Comparison of ENCODE assay signal across 18 cellular contexts in genomic region chr6:42257063-42257462, GRCh38. TPM values are rescaled to one million over a fixed set of nuclear protein-coding genes. Genes with fewer than 3 reads are reported as not detected.
A peak's percentile ranks its signal among the peaks of the same experiment; 100 is the strongest.
DNase-seq lines count a peak whose midpoint lies in the region; FAIRE-seq and TF ChIP-seq lines count a peak whose summit lies in the region.
"Had no signal": no experiment of that assay in that cellular context is flagged by ENCODE, and none has a peak within 500 bp of the region (broad histone marks: within the 10 kb centered on the region; RNA-seq: fewer than 3 reads in every experiment).

No MANE protein-coding gene starts in this region.

- no peaks in the 10 kb centered on the region for H3K9me1 ChIP-seq in endothelial cell of umbilical vein (replicated peaks; ENCODE audit: control insufficient read depth, extremely low read depth, insufficient read depth, low read length)

- H3K27me3 ChIP-seq in NT2/D1 (ENCODE audit: insufficient read depth, insufficient read length) (no peaks in the 10 kb centered on the region), endothelial cell of umbilical vein (ENCODE audit: control insufficient read depth in 2 of 2, insufficient read depth in 2 of 2, low read length in 2 of 2) (no peaks in the 10 kb centered on the region)
- H3K27me3 ChIP-seq: BLaER1 treated with 17β-estradiol and CSF1 and Interleukin-3, amounts not matched to agents 10 nM and 100 nM had no signal

- peak overlapping the region; percentile 8 for H2AFZ ChIP-seq in endothelial cell of umbilical vein (ENCODE audit: low read depth, low read length)

- dilution Hi-C loops in endothelial cell of umbilical vein (cut with MboI; ENCODE audit: extremely low pct_ligation_motif_present, low sequenced_read_pairs), result no loop called here

- H3K79me2 ChIP-seq in endothelial cell of umbilical vein (ENCODE audit: control insufficient read depth, insufficient read depth, low read length), result no peaks in the 10 kb centered on the region

- H3K27me3 Mint-ChIP-seq in HFFc6 (ENCODE audit: insufficient read depth), result peaks cover 1% of the 10 kb centered on the region
- peaks cover 7% of the 10 kb centered on the region for H3K27me3 Mint-ChIP-seq in nephron (ENCODE audit: low read depth)
- no peaks in the 10 kb centered on the region for H3K27me3 Mint-ChIP-seq in activated CD4-positive, alpha-beta memory T cell treated with anti-CD3 and anti-CD28 coated beads, Interleukin-2, amount 10 ng/mL, durations not matched to agents 7 days and 5 days

- H3K4me1 ChIP-seq in NT2/D1 (ENCODE audit: insufficient read depth, insufficient read length) (peaks cover 4% of the 10 kb centered on the region), endothelial cell of umbilical vein (ENCODE audit: control insufficient read depth, extremely low read depth, insufficient read depth, low read length) (peaks cover 13% of the 10 kb centered on the region)

- POLR2A ChIA-PET in endothelial cell of umbilical vein (lab: Charles Lee), result no interaction called here
- POLR2A ChIA-PET in activated CD4-positive, alpha-beta memory T cell treated with anti-CD3 and anti-CD28 coated beads, Interleukin-2, amount 10 ng/mL, durations not matched to agents 7 days and 5 days (lab: Charles Lee), result no interaction called here

- H3K36me3 Mint-ChIP-seq in HFFc6 (ENCODE audit: low read depth), result peaks cover 60% of the 10 kb centered on the region
- peaks cover 64% of the 10 kb centered on the region for H3K36me3 Mint-ChIP-seq in nephron (ENCODE audit: low read depth)
- peaks cover 20% of the 10 kb centered on the region for H3K36me3 Mint-ChIP-seq in activated CD4-positive, alpha-beta memory T cell treated with anti-CD3 and anti-CD28 coated beads, Interleukin-2, amount 10 ng/mL, durations not matched to agents 7 days and 5 days (ENCODE audit: low read depth)

- no TSS peak for BruUV-seq in endothelial cell of umbilical vein (replicated peaks; lab: Mats Ljungman, UMichigan)

- H3K9me3 ChIP-seq in NT2/D1 (ENCODE audit: insufficient read depth, low read length), result no peaks in the 10 kb centered on the region
- no peaks in the 10 kb centered on the region for H3K9me3 ChIP-seq in endothelial cell of umbilical vein (replicated peaks; ENCODE audit: control insufficient read depth, insufficient read depth, low read length)
- H3K9me3 ChIP-seq: BLaER1 treated with 17β-estradiol and CSF1 and Interleukin-3, amounts not matched to agents 10 nM and 100 nM had no signal

- H3K36me3 ChIP-seq in NT2/D1 (ENCODE audit: insufficient read depth, insufficient read length, low read length) (peaks cover 39% of the 10 kb centered on the region), endothelial cell of umbilical vein (ENCODE audit: control insufficient read depth in 2 of 2, extremely low read depth in 1 of 2, insufficient read depth in 2 of 2, low read length in 2 of 2) (no peaks in the 10 kb centered on the region)

- 0 out of 2 replicates have a peak overlapping the region, but pooled peaks have one; percentile 8 for H3K27ac Mint-ChIP-seq in HFFc6
- H3K27ac Mint-ChIP-seq in nephron, result peak overlapping the region; percentile 55 to 85 (median 71)
- no peak overlapping the region for H3K27ac Mint-ChIP-seq in activated CD4-positive, alpha-beta memory T cell treated with anti-CD3 and anti-CD28 coated beads, Interleukin-2, amount 10 ng/mL, durations not matched to agents 7 days and 5 days

- H3K4me3 Mint-ChIP-seq in HFFc6, result no peak overlapping the region
- H3K4me3 Mint-ChIP-seq in nephron, result no peak overlapping the region
- no peak overlapping the region for H3K4me3 Mint-ChIP-seq in activated CD4-positive, alpha-beta memory T cell treated with anti-CD3 and anti-CD28 coated beads, Interleukin-2, amount 10 ng/mL, durations not matched to agents 7 days and 5 days
- H3K4me3 Mint-ChIP-seq: CD8-positive, alpha-beta memory T cell had no signal

- CTCF ChIA-PET in endothelial cell of umbilical vein (lab: Charles Lee), result interaction anchor here (1.0 to 2.2 kb wide), 3 partner anchors 9 to 290 kb away, joined by 4 to 6 read pairs (median 5); no protein-coding TSS in a partner anchor
- CTCF ChIA-PET in activated CD4-positive, alpha-beta memory T cell treated with anti-CD3 and anti-CD28 coated beads, Interleukin-2, amount 10 ng/mL, durations not matched to agents 7 days and 5 days (lab: Charles Lee), result no interaction called here

- H3K9me3 Mint-ChIP-seq in HFFc6, result no peaks in the 10 kb centered on the region
- H3K9me3 Mint-ChIP-seq in nephron, result no peaks in the 10 kb centered on the region
- H3K9me3 Mint-ChIP-seq in activated CD4-positive, alpha-beta memory T cell treated with anti-CD3 and anti-CD28 coated beads, Interleukin-2, amount 10 ng/mL, durations not matched to agents 7 days and 5 days, result no peaks in the 10 kb centered on the region
- H3K9me3 Mint-ChIP-seq: CD8-positive, alpha-beta memory T cell had no signal

- H3K4me1 Mint-ChIP-seq in HFFc6 (ENCODE audit: low read depth) (peaks cover 73% of the 10 kb centered on the region), nephron (peaks cover 50% of the 10 kb centered on the region)
- peaks cover 4% of the 10 kb centered on the region for H3K4me1 Mint-ChIP-seq in activated CD4-positive, alpha-beta memory T cell treated with anti-CD3 and anti-CD28 coated beads, Interleukin-2, amount 10 ng/mL, durations not matched to agents 7 days and 5 days

- no peak for TF ChIP-seq POLR2A in endothelial cell of umbilical vein (IDR thresholded peaks at IDR 0.05; ENCODE audit: low read depth, low read length)

- H3K4me3 ChIP-seq in NT2/D1 (ENCODE audit: insufficient read length, low read depth) (no peak overlapping the region), endothelial cell of umbilical vein (replicated peaks in 1 of 3; ENCODE audit: insufficient read depth in 1 of 3, low read depth in 1 of 3, low read length in 3 of 3) (no peak overlapping the region)
- H3K4me3 ChIP-seq: BLaER1 treated with 17β-estradiol and CSF1 and Interleukin-3, amounts not matched to agents 10 nM and 100 nM had no signal

- TF ChIP-seq CTCF in HFFc6 (IDR thresholded peaks at IDR 0.05), result no peak
- no peak for TF ChIP-seq CTCF in endothelial cell of umbilical vein (IDR thresholded peaks at IDR 0.05; ENCODE audit: extremely low read depth in 1 of 2, insufficient read depth in 1 of 2, low read depth in 1 of 2, low read length in 2 of 2)
- no peak for TF ChIP-seq CTCF in nephron (IDR thresholded peaks at IDR 0.05; ENCODE audit: unreplicated experiment in 3 of 3)

- no peak overlapping the region for H3K9ac ChIP-seq in NT2/D1 (ENCODE audit: insufficient read length, low read depth)
- H3K9ac ChIP-seq in endothelial cell of umbilical vein (replicated peaks; ENCODE audit: extremely low read depth, insufficient read depth, low read length), result no peak overlapping the region
- H3K9ac ChIP-seq: BLaER1 treated with 17β-estradiol and CSF1 and Interleukin-3, amounts not matched to agents 10 nM and 100 nM had no signal

- no peaks in the 10 kb centered on the region for H4K20me1 ChIP-seq in endothelial cell of umbilical vein (replicated peaks; ENCODE audit: control insufficient read depth, extremely low read depth, insufficient read depth, low read length)
- H4K20me1 ChIP-seq: BLaER1 treated with 17β-estradiol and CSF1 and Interleukin-3, amounts not matched to agents 10 nM and 100 nM had no signal

- H3K27ac ChIP-seq in endothelial cell of umbilical vein (ENCODE audit: insufficient read depth, low read depth, low read length), result no peak overlapping the region
- H3K27ac ChIP-seq: BLaER1 treated with 17β-estradiol and CSF1 and Interleukin-3, amounts not matched to agents 10 nM and 100 nM; HL-60 had no signal

- no peak for FAIRE-seq in endothelial cell of umbilical vein (lab: Jason Lieb, UNC)
- FAIRE-seq: D721Med, GM12891, GM19239, RCC 7860 had no signal

- no peak for DNase-seq in HFFc6
- peak; percentile 5 for DNase-seq in NT2/D1 (ENCODE audit: low read depth, low spot score)
- DNase-seq in endothelial cell of umbilical vein (ENCODE audit: low read depth, low spot score), result peak; percentile 32
- no peak for DNase-seq in stimulated activated CD8-positive, alpha-beta memory T cell treated with anti-CD3 and anti-CD28 coated beads, Interleukin-4, amount 100 ng/mL, for 48 hours
- DNase-seq in NCI-H128 (lab: John Stamatoyannopoulos, UW; ENCODE audit: unreplicated experiment), result no peak
- no peak for DNase-seq in activated CD4-positive, alpha-beta memory T cell treated with anti-CD3 and anti-CD28 coated beads, Interleukin-2, amount 10 ng/mL, durations not matched to agents 7 days and 5 days
- DNase-seq: CD8-positive, alpha-beta memory T cell; NCI-H1092 treated with DMSO at 0.1 percent for 48 hours; NCI-H2081; NCI-H2171 treated with DMSO at 0.1 percent for 48 hours; NCI-H446 had no signal

- peak overlapping the region; percentile 22 for H3K4me2 ChIP-seq in endothelial cell of umbilical vein (ENCODE audit: insufficient read depth, low read length)
- H3K4me2 ChIP-seq: BLaER1 treated with 17β-estradiol and CSF1 and Interleukin-3, amounts not matched to agents 10 nM and 100 nM had no signal

- intact Hi-C loops in endothelial cell of umbilical vein (cut with micrococcal nuclease), result no loop called here

TF ChIP-seq in endothelial cell of umbilical vein, 7 proteins besides CTCF, POLR2A, EP300 and RAD21 (continues in another document):
- TF ChIP-seq JUN (IDR thresholded peaks at IDR 0.05; ENCODE audit: borderline replicate concordance, insufficient read depth, insufficient read length, low read depth) (no peak), POLR2AphosphoS5 (IDR thresholded peaks at IDR 0.05; ENCODE audit: insufficient read depth, low read depth, low read length) (no peak), FOS (IDR thresholded peaks at IDR 0.05; ENCODE audit: borderline replicate concordance, insufficient read depth, low read length) (no peak), MYC (IDR thresholded peaks at IDR 0.05; ENCODE audit: low read depth, low read length) (no peak), EZH2 (IDR thresholded peaks at IDR 0.05; ENCODE audit: borderline replicate concordance, low read depth, low read length, severe bottlenecking) (no peak), MAX (IDR thresholded peaks at IDR 0.05; ENCODE audit: insufficient read depth, insufficient read length) (no peak)

RNA-seq across cellular contexts. Expression of gene MRPS10, which starts 39.4 kb away (rescaled TPM):
- 10 to 100 TPM; 40.9 to 49.3 (median 43.8) TPM for total RNA-seq in HFFc6 (2021; fragmentation: NEBNext Ultra II Directional; extraction: Animal tissue kit (Norgen Biotek cat#: 25700))
- 35.3 and 37.7 TPM in 2 replicates for total RNA-seq in endothelial cell of umbilical vein
- 16.8 and 23.2 TPM in 2 replicates for polyA plus RNA-seq in endothelial cell of umbilical vein
- 30.2 and 31.3 TPM in 2 replicates for polyA plus RNA-seq in endothelial cell of umbilical vein (2011; cell fraction: cytosol; rRNA removed)
- polyA plus RNA-seq in endothelial cell of umbilical vein (2011; cell fraction: nucleus; rRNA removed), result 9.7 and 13.6 TPM in 2 replicates
- 31.6 and 44.8 TPM in 2 replicates for polyA plus RNA-seq in endothelial cell of umbilical vein (2012)
- 11.6 and 16.6 TPM in 2 replicates for polyA minus RNA-seq in endothelial cell of umbilical vein
- polyA minus RNA-seq in endothelial cell of umbilical vein (2011; cell fraction: cytosol; rRNA and poly(A)+ RNA removed), result 15.0 TPM
- 9.0 and 13.8 TPM in 2 replicates for polyA minus RNA-seq in endothelial cell of umbilical vein (2011; cell fraction: nucleus; rRNA and poly(A)+ RNA removed)
- 10 to 100 TPM; 28.4 to 32.8 TPM for total RNA-seq in activated CD4-positive, alpha-beta memory T cell treated with anti-CD3 and anti-CD28 coated beads, Interleukin-2, amount 10 ng/mL, durations not matched to agents 7 days and 5 days

Comparison
In these comparisons a context has a peak if more than half of its experiments do, and no peak if none do; other contexts are left out.
1. DNase-seq: peak in NT2/D1 (single experiment) and endothelial cell of umbilical vein (single experiment); none in HFFc6 (single experiment), stimulated activated CD8-positive, alpha-beta memory T cell treated with anti-CD3 and anti-CD28 coated beads, Interleukin-4, amount 100 ng/mL, for 48 hours (single experiment), NCI-H128 (single experiment) and activated CD4-positive, alpha-beta memory T cell treated with anti-CD3 and anti-CD28 coated beads, Interleukin-2, amount 10 ng/mL, durations not matched to agents 7 days and 5 days (single experiment).